1 cellular context compared by ENCODE assay signal in the genomic region with DNA sequence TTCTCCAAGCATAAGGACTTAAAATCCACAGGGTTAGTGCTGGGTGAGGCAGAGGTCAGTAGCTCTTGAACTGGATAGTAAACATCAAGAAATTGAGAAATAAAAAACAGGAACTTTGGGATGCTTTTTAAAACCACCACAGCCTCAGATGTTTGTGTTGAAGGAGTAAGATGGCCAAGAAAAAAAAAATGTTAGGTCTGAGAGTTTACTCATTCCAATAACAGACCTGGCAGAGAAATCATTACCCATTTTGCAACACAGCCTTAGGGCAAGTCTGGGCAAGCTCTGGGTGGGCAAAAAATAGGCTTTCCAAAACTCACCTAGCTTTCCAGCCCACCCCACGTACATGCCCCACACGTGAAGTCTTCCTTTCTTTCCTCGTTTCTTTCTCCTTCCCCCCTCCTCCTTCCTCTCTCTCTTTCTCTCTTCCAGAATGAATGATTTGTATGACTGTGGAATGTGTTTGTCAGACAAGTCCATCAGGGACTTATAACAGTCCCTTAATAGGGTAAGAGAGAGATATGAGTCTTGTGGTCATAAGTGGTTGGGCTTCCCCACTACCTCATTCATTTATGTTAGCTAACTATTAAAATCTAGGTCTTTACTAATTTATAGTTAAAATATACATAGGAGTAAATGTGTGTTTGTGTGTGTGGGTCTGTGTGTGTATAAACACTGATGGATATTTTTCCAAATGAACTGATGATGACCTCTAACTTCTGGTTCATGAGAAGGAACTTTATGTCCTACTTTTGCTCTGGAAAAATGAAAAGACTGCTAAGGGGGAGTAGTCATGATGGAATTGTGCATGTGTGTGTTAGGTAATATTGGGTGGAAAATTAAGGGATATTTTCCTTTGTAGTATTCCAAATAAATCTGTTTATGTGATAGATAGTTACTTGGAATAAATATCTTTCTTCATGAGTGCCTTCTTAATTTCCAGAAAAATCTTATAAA.
TF ChIP-seq lines count a peak whose summit lies in the region.

No MANE protein-coding gene starts in this region.

TF ChIP-seq in HEK293, 187 proteins besides CTCF, POLR2A, EP300 and RAD21 (continued from another document):
- TF ChIP-seq ZBTB8A (tag by site-specific recombination; IDR thresholded peaks at IDR 0.05) = peak; percentile 26; the same call in 1 of the 2 replicates
- no peak for TF ChIP-seq ZNF239 (tag by site-specific recombination; IDR thresholded peaks at IDR 0.05)
- TF ChIP-seq ZNF513 (tag by site-specific recombination; IDR thresholded peaks at IDR 0.05) = no peak
- TF ChIP-seq BCL11A (tag by site-specific recombination; IDR thresholded peaks at IDR 0.05; ENCODE audit: low read depth) = no peak
- peak; percentile 55; the same call in 1 of the 2 replicates for TF ChIP-seq ZBTB48 (tag by site-specific recombination; IDR thresholded peaks at IDR 0.05)
- TF ChIP-seq SETDB1 (IDR thresholded peaks at IDR 0.05; ENCODE audit: insufficient read length, low read length) = no peak
